In genomic region chr1:200409203-200409760, GRCh38 we compare ENCODE assay signal across 8 cellular contexts. TPM values are rescaled to one million over a fixed set of nuclear protein-coding genes. Genes with fewer than 3 reads are reported as not detected.
DNase-seq lines count a peak whose midpoint lies in the region; ATAC-seq and TF ChIP-seq lines count a peak whose summit lies in the region.

No MANE protein-coding gene starts in this region.

- H3K4me1 Mint-ChIP-seq in H9, result peaks cover 53 to 65% of the 10 kb centered on the region in 2 experiments
- H3K4me1 Mint-ChIP-seq in activated naive CD8-positive, alpha-beta T cell treated with anti-CD3 and anti-CD28 coated beads, Interleukin-2, amount 50 U/mL, for 24 hours, result peaks cover 58% of the 10 kb centered on the region

- CTCF ChIA-PET in OCI-LY7 (lab: Charles Lee; ENCODE audit: unreplicated experiment), result no interaction called here

- H3K27ac Mint-ChIP-seq in H9, result peak overlapping the region; percentile 56 to 100 (median 94); a peak in 6 of 7 replicates
- peak overlapping the region; percentile 93 for H3K27ac Mint-ChIP-seq in activated naive CD8-positive, alpha-beta T cell treated with anti-CD3 and anti-CD28 coated beads, Interleukin-2, amount 50 U/mL, for 24 hours

- H3K4me3 ChIP-seq in GM08714 (ENCODE audit: low read length) (peak overlapping the region; percentile 72), OCI-LY7 (ENCODE audit: low read depth, low read length, poor library complexity, severe bottlenecking) (peak overlapping the region; percentile 97), iPS-11a (ENCODE audit: low read depth, low read length) (peak overlapping the region; percentile 83), spleen (peak overlapping the region; percentile 66 to 93 (median 86))

- H3K4me2 ChIP-seq in H9 (ENCODE audit: insufficient read depth, insufficient read length, low read length) (peak overlapping the region; percentile 81), OCI-LY7 (ENCODE audit: low read length) (peak overlapping the region; percentile 98)

- no peak for TF ChIP-seq CTCF in H9 (conservative IDR thresholded peaks at IDR 0.05)
- TF ChIP-seq CTCF in OCI-LY7 (conservative IDR thresholded peaks at IDR 0.05; ENCODE audit: low read length), result peak; percentile 56
- TF ChIP-seq CTCF in spleen (IDR thresholded peaks at IDR 0.05 in 8 of 11, conservative IDR thresholded peaks at IDR 0.05 in 3 of 11), result no peak

- H4K91ac ChIP-seq in H9 (ENCODE audit: insufficient read length, low read depth, low read length), result no peak overlapping the region

- H2BK12ac ChIP-seq in H9 (ENCODE audit: insufficient read length, low read depth, low read length), result no peak overlapping the region

- H3K36me3 ChIP-seq in OCI-LY7 (ENCODE audit: insufficient read depth, low read length), result peaks cover 48% of the 10 kb centered on the region
- H3K36me3 ChIP-seq in spleen, result peaks cover 0 to 29% (median 2%) of the 10 kb centered on the region in 6 donors

- H2AFZ ChIP-seq in H9 (ENCODE audit: low read length) (no peak overlapping the region), OCI-LY7 (ENCODE audit: low read length) (peak overlapping the region; percentile 96)

- H3K23ac ChIP-seq in H9 (ENCODE audit: insufficient read length, low read depth, low read length), result no peak overlapping the region

- H3K79me1 ChIP-seq in H9 (ENCODE audit: insufficient read depth, low read depth, low read length, poor library complexity, severe bottlenecking), result peaks cover 6% of the 10 kb centered on the region

- H3K9me2 ChIP-seq in OCI-LY7 (ENCODE audit: insufficient read depth, low read length), result no peaks in the 10 kb centered on the region

- H2BK15ac ChIP-seq in H9 (ENCODE audit: low read depth, low read length), result peak overlapping the region; percentile 68; the same call in 1 of the 2 replicates

- H4K5ac ChIP-seq in H9 (ENCODE audit: insufficient read length, low read depth, low read length), result no peak overlapping the region

- no peaks in the 10 kb centered on the region for H3K27me3 ChIP-seq in H9 (ENCODE audit: insufficient read depth, low read length)
- no peaks in the 10 kb centered on the region for H3K27me3 ChIP-seq in spleen (replicated peaks in 1 of 7)

- H3K56ac ChIP-seq in H9 (ENCODE audit: insufficient read length, low read depth, low read length), result no peak overlapping the region

- H3K27ac ChIP-seq in H9 (ENCODE audit: insufficient read length, low read depth, low read length) (no peak overlapping the region), OCI-LY7 (ENCODE audit: low read depth, low read length, poor library complexity, severe bottlenecking) (peak overlapping the region; percentile 47), spleen (peak overlapping the region; percentile 67 to 97 (median 92))

- H3T11ph ChIP-seq in H9 (ENCODE audit: low read length), result no peak overlapping the region

- H3K79me2 ChIP-seq in H9 (ENCODE audit: insufficient read depth, low read length) (peaks cover 33% of the 10 kb centered on the region), OCI-LY7 (ENCODE audit: insufficient read depth, low read depth, low read length) (peaks cover 55% of the 10 kb centered on the region)

- peak overlapping the region; percentile 95 for H3K18ac ChIP-seq in H9 (ENCODE audit: insufficient read length, low read depth, low read length)

- peak overlapping the region; percentile 91 to 96 for H3K4me3 Mint-ChIP-seq in H9
- H3K4me3 Mint-ChIP-seq in activated naive CD8-positive, alpha-beta T cell treated with anti-CD3 and anti-CD28 coated beads, Interleukin-2, amount 50 U/mL, for 24 hours, result peak overlapping the region; percentile 88

- no peak for TF ChIP-seq POLR2A in spleen (IDR thresholded peaks at IDR 0.05)

- peaks cover 29% of the 10 kb centered on the region for H3K23me2 ChIP-seq in H9 (ENCODE audit: insufficient read length, low read depth, low read length, poor library complexity, severe bottlenecking)

- H3K4ac ChIP-seq in H9 (ENCODE audit: low read depth, low read length), result peak overlapping the region; percentile 75; the same call in 1 of the 2 replicates

- WGBS in H9 (ENCODE audit: extremely low coverage, insufficient read length, low lambda C conversion rate), result no CpG with 5 or more reads among the region's 41 CpGs
- 2 to 6% (median 3%) methylated on average over 24 to 41 of the region's 41 CpGs for WGBS in spleen, 5 donors

- H4K8ac ChIP-seq in H9 (replicated peaks; ENCODE audit: insufficient read length, low read depth, low read length), result no peak overlapping the region

- intact Hi-C loops in OCI-LY7 (cut with micrococcal nuclease; ENCODE audit: unreplicated experiment) (loop anchor here (5.0 to 10.0 kb wide), 3 partner anchors 72 to 434 kb away; no protein-coding TSS in a partner anchor), spleen (cut with DNase I; ENCODE audit: low total_unique reads) (no loop called here)

- POLR2A ChIA-PET in OCI-LY7 (lab: Charles Lee), result no interaction called here

- H3K9ac ChIP-seq in H9 (ENCODE audit: extremely low read depth, insufficient read length, low read length), result peak overlapping the region; percentile 95

- H3K14ac ChIP-seq in H9 (ENCODE audit: insufficient read depth, low read length), result peak overlapping the region; percentile 93

- no peak overlapping the region for H2BK20ac ChIP-seq in H9 (ENCODE audit: low read depth, low read length, poor library complexity, severe bottlenecking)

- DNase-seq in H9, result peak; percentile 46
- DNase-seq in OCI-LY7 (ENCODE audit: low spot score), result peak; percentile 38
- peak; percentile 43 for DNase-seq in activated naive CD8-positive, alpha-beta T cell treated with anti-CD3 and anti-CD28 coated beads, Interleukin-2, amount 50 U/mL, for 24 hours
- DNase-seq in spleen, result peak; percentile 92
- no peak for DNase-seq in kidney glomerular epithelial cell (lab: John Stamatoyannopoulos, UW)
- DNase-seq in HPDE6-E6E7 (ENCODE audit: extremely low spot score), result no peak

- no TSS peak for BruUV-seq in OCI-LY7 (replicated peaks; lab: Mats Ljungman, UMichigan)

- H4K20me1 ChIP-seq in H9 (ENCODE audit: control insufficient read depth, insufficient read depth, insufficient read length) (no peaks in the 10 kb centered on the region), OCI-LY7 (ENCODE audit: insufficient read depth, low read length) (peaks cover 36% of the 10 kb centered on the region)

- no peak overlapping the region for H2BK120ac ChIP-seq in H9 (ENCODE audit: low read depth, low read length, poor library complexity, severe bottlenecking)

- no peak overlapping the region for H2AK5ac ChIP-seq in H9 (ENCODE audit: insufficient read length, low read length)

- H3K9me3 Mint-ChIP-seq in H9, result peaks cover 0 to 3% of the 10 kb centered on the region in 2 experiments; a peak in 3 of 5 replicates
- H3K9me3 Mint-ChIP-seq in activated naive CD8-positive, alpha-beta T cell treated with anti-CD3 and anti-CD28 coated beads, Interleukin-2, amount 50 U/mL, for 24 hours, result no peaks in the 10 kb centered on the region

- peaks cover 15% of the 10 kb centered on the region; the same call in 1 of the 2 replicates for H3K4me1 ChIP-seq in H9 (ENCODE audit: insufficient read depth, low read length)
- H3K4me1 ChIP-seq in OCI-LY7 (ENCODE audit: insufficient read depth, low read length, poor library complexity, severe bottlenecking), result peaks cover 54% of the 10 kb centered on the region
- peaks cover 29 to 62% (median 57%) of the 10 kb centered on the region in 6 donors for H3K4me1 ChIP-seq in spleen

- H3K9me3 ChIP-seq in H9 (ENCODE audit: control insufficient read depth, low read depth, low read length) (no peaks in the 10 kb centered on the region), OCI-LY7 (ENCODE audit: low read length) (no peaks in the 10 kb centered on the region), spleen (no peaks in the 10 kb centered on the region)

- no peaks in the 10 kb centered on the region for H3K27me3 Mint-ChIP-seq in H9 (ENCODE audit: low read depth)
- H3K27me3 Mint-ChIP-seq in activated naive CD8-positive, alpha-beta T cell treated with anti-CD3 and anti-CD28 coated beads, Interleukin-2, amount 50 U/mL, for 24 hours, result peaks cover 4% of the 10 kb centered on the region

- H2BK5ac ChIP-seq in H9 (ENCODE audit: insufficient read length, low read length), result peak overlapping the region; percentile 81

- H3K36me3 Mint-ChIP-seq in H9 (ENCODE audit: insufficient read depth in 1 of 3, low read depth in 3 of 3), result peaks cover 40 to 51% (median 49%) of the 10 kb centered on the region in 3 experiments
- H3K36me3 Mint-ChIP-seq in activated naive CD8-positive, alpha-beta T cell treated with anti-CD3 and anti-CD28 coated beads, Interleukin-2, amount 50 U/mL, for 24 hours (ENCODE audit: low read depth), result peaks cover 48% of the 10 kb centered on the region

- ATAC-seq in activated naive CD8-positive, alpha-beta T cell treated with anti-CD3 and anti-CD28 coated beads, Interleukin-2, amount 50 U/mL, for 24 hours, result peak; percentile 2

RNA-seq across cellular contexts. Expression of gene ZNF281, which starts 0.6 kb away (rescaled TPM):
- total RNA-seq in H9 (2021), result 71.9 and 75.2 TPM in 2 replicates
- 22.9 and 24.2 TPM in 2 replicates for total RNA-seq in OCI-LY7 (2014; rRNA removed; shearing (Covaris generic))
- 23.6 and 23.7 TPM in 2 replicates for total RNA-seq in OCI-LY7 (2022)
- 10 to 100 TPM; 20.0 to 34.8 (median 23.1) TPM for total RNA-seq in spleen
- 1 to 10 TPM; 4.4 to 6.3 (median 5.2) TPM for polyA plus RNA-seq in spleen

Comparison
In these comparisons a context has a peak if more than half of its experiments do, and no peak if none do; other contexts are left out.
1. DNase-seq: peak in H9 (single experiment), OCI-LY7 (single experiment), activated naive CD8-positive, alpha-beta T cell treated with anti-CD3 and anti-CD28 coated beads, Interleukin-2, amount 50 U/mL, for 24 hours (single experiment) and spleen (single experiment); none in kidney glomerular epithelial cell (single experiment) and HPDE6-E6E7 (single experiment).
2. Peak in every context shown above with its lines, with median percentiles within 50 percentile points of each other: H3K4me3 ChIP-seq.